10 cellular contexts compared by ENCODE assay signal in genomic region chr1:228404107-228404720, GRCh38. TPM values are rescaled to one million over a fixed set of nuclear protein-coding genes. Genes with fewer than 3 reads are reported as not detected.
DNase-seq lines count a peak whose midpoint lies in the region; ATAC-seq and TF ChIP-seq lines count a peak whose summit lies in the region.
"Had no signal": no experiment of that assay in that cellular context is flagged by ENCODE, and none has a peak within 500 bp of the region (broad histone marks: within the 10 kb centered on the region; RNA-seq: fewer than 3 reads in every experiment).

No MANE protein-coding gene starts in this region.

- TF ChIP-seq RAD21 in neural cell (conservative IDR thresholded peaks at IDR 0.05) = no peak

- ATAC-seq in central memory CD8-positive, alpha-beta T cell (replicated peaks; ENCODE audit: extremely low read depth, poor library complexity, severe bottlenecking) = no peak

- peaks cover 48% of the 10 kb centered on the region for H3K36me3 Mint-ChIP-seq in central memory CD8-positive, alpha-beta T cell (ENCODE audit: insufficient read depth)

- H3K27ac ChIP-seq in DOHH2 (ENCODE audit: low read depth, low read length) = no peak overlapping the region
- no peak overlapping the region for H3K27ac ChIP-seq in neural cell (ENCODE audit: low read length)
- no peak overlapping the region for H3K27ac ChIP-seq in WERI-Rb-1
- H3K27ac ChIP-seq: sigmoid colon had no signal

- DNase-seq in MV-4-11 (lab: John Stamatoyannopoulos, UW) (peak; percentile 5), erythroblast (lab: John Stamatoyannopoulos, UW) (no peak), islet precursor cell (no peak), WERI-Rb-1 (no peak), COR-L47 (lab: John Stamatoyannopoulos, UW) (no peak)
- DNase-seq in central memory CD8-positive, alpha-beta T cell (ENCODE audit: low spot score in 2 of 2) = no peak
- DNase-seq: activated CD4-positive, alpha-beta T cell treated with anti-CD3 and anti-CD28 coated beads for 48 hours; sigmoid colon had no signal

- H3K27ac Mint-ChIP-seq in central memory CD8-positive, alpha-beta T cell (ENCODE audit: low read depth) = peak overlapping the region; percentile 89

- TF ChIP-seq POLR2A in erythroblast (IDR thresholded peaks at IDR 0.05; ENCODE audit: low read length) = no peak

- no peak for TF ChIP-seq CTCF in DOHH2 (IDR thresholded peaks at IDR 0.05; ENCODE audit: low read depth, low read length, poor library complexity, severe bottlenecking)
- no peak for TF ChIP-seq CTCF in neural cell (IDR thresholded peaks at IDR 0.05; ENCODE audit: poor library complexity, severe bottlenecking)
- no peak for TF ChIP-seq CTCF in WERI-Rb-1 (IDR thresholded peaks at IDR 0.05; ENCODE audit: low read depth, low read length)

- peak overlapping the region; percentile 90 for H3K4me2 ChIP-seq in DOHH2 (ENCODE audit: low read length)
- no peak overlapping the region for H3K4me2 ChIP-seq in neural cell (ENCODE audit: low read length)

- H3K36me3 ChIP-seq in DOHH2 (ENCODE audit: control insufficient read depth, low read length) = peaks cover 62% of the 10 kb centered on the region
- H3K36me3 ChIP-seq in neural cell (ENCODE audit: insufficient read depth, low read length) = no peaks in the 10 kb centered on the region
- no peaks in the 10 kb centered on the region; the same call in 1 of the 2 replicates for H3K36me3 ChIP-seq in WERI-Rb-1

- peaks cover 26% of the 10 kb centered on the region for H3K4me1 ChIP-seq in DOHH2 (ENCODE audit: control insufficient read depth, low read length)

- H2AFZ ChIP-seq in neural cell (ENCODE audit: low read depth, low read length) = no peak overlapping the region

- TF ChIP-seq EP300 in neural cell (conservative IDR thresholded peaks at IDR 0.05; ENCODE audit: poor library complexity, severe bottlenecking) = no peak

- H3K27me3 ChIP-seq in DOHH2 (ENCODE audit: control insufficient read depth, low read length) (no peaks in the 10 kb centered on the region), neural cell (ENCODE audit: insufficient read depth, low read depth, low read length) (no peaks in the 10 kb centered on the region), WERI-Rb-1 (ENCODE audit: insufficient read depth, low read depth, severe bottlenecking) (no peaks in the 10 kb centered on the region)
- H3K27me3 ChIP-seq: sigmoid colon had no signal

- no peak overlapping the region for H3K9ac ChIP-seq in neural cell (ENCODE audit: low read length)

- peak overlapping the region; percentile 100 for H3K4me3 ChIP-seq in DOHH2 (ENCODE audit: low read length)
- H3K4me3 ChIP-seq in neural cell (ENCODE audit: low read length) = peak overlapping the region; percentile 95
- no peak overlapping the region for H3K4me3 ChIP-seq in WERI-Rb-1 (ENCODE audit: low read depth, low read length)

- peaks cover 25% of the 10 kb centered on the region for H4K20me1 ChIP-seq in DOHH2 (ENCODE audit: control insufficient read depth, insufficient read depth, low read depth, low read length)
- no peaks in the 10 kb centered on the region for H4K20me1 ChIP-seq in neural cell (ENCODE audit: insufficient read depth)

- H3F3A ChIP-seq in DOHH2 (ENCODE audit: control insufficient read depth, insufficient read depth) = no peaks in the 10 kb centered on the region
- no peaks in the 10 kb centered on the region for H3F3A ChIP-seq in neural cell (ENCODE audit: insufficient read depth, low read length, poor library complexity, severe bottlenecking)

- H3K79me2 ChIP-seq in DOHH2 (ENCODE audit: control insufficient read depth, low read length) (peaks cover 78% of the 10 kb centered on the region), neural cell (replicated peaks; ENCODE audit: insufficient read depth, low read length) (peaks cover 28% of the 10 kb centered on the region)

- no peaks in the 10 kb centered on the region for H3K9me3 Mint-ChIP-seq in central memory CD8-positive, alpha-beta T cell

- H3K9me3 ChIP-seq in DOHH2 (ENCODE audit: control insufficient read depth, insufficient read depth, low read length) (no peaks in the 10 kb centered on the region), neural cell (ENCODE audit: low read length) (no peaks in the 10 kb centered on the region), WERI-Rb-1 (ENCODE audit: severe bottlenecking) (no peaks in the 10 kb centered on the region)
- H3K9me3 ChIP-seq: sigmoid colon had no signal

- H3K4me3 Mint-ChIP-seq in central memory CD8-positive, alpha-beta T cell = peak overlapping the region; percentile 90

- peaks cover 76% of the 10 kb centered on the region for H3K4me1 Mint-ChIP-seq in central memory CD8-positive, alpha-beta T cell

- no peaks in the 10 kb centered on the region for H3K27me3 Mint-ChIP-seq in central memory CD8-positive, alpha-beta T cell

- no peaks in the 10 kb centered on the region for H3K9me2 ChIP-seq in DOHH2 (replicated peaks; ENCODE audit: control insufficient read depth, low read length)
- H3K9me2 ChIP-seq in neural cell (ENCODE audit: insufficient read depth, low read length) = no peaks in the 10 kb centered on the region

TF ChIP-seq in neural cell, 6 proteins besides CTCF, POLR2A, EP300 and RAD21:
- no peak for TF ChIP-seq REST (IDR thresholded peaks at IDR 0.05; ENCODE audit: borderline replicate concordance)
- TF ChIP-seq MXI1 (conservative IDR thresholded peaks at IDR 0.05; ENCODE audit: poor library complexity, severe bottlenecking) = no peak
- TF ChIP-seq TAF1 (IDR thresholded peaks at IDR 0.05; ENCODE audit: low read depth) = no peak
- TF ChIP-seq POLR2AphosphoS5 (IDR thresholded peaks at IDR 0.05) = no peak

RNA-seq across cellular contexts. Expression of gene TRIM11, which starts 2.4 kb away (rescaled TPM):
- 25.1 and 28.5 TPM in 2 replicates for polyA plus RNA-seq in neural cell
- 34.5 and 38.5 TPM in 2 replicates for polyA minus RNA-seq in neural cell

RNA-seq across cellular contexts. Expression of gene TRIM17, which starts 12.4 kb away (rescaled TPM):
- polyA plus RNA-seq in neural cell = 0.14 TPM in 1 of 2 replicates, not detected in the other
- 0.49 TPM in 1 of 2 replicates, not detected in the other for polyA minus RNA-seq in neural cell
